ENCODE assay signal across 23 cellular contexts in the genomic region with DNA sequence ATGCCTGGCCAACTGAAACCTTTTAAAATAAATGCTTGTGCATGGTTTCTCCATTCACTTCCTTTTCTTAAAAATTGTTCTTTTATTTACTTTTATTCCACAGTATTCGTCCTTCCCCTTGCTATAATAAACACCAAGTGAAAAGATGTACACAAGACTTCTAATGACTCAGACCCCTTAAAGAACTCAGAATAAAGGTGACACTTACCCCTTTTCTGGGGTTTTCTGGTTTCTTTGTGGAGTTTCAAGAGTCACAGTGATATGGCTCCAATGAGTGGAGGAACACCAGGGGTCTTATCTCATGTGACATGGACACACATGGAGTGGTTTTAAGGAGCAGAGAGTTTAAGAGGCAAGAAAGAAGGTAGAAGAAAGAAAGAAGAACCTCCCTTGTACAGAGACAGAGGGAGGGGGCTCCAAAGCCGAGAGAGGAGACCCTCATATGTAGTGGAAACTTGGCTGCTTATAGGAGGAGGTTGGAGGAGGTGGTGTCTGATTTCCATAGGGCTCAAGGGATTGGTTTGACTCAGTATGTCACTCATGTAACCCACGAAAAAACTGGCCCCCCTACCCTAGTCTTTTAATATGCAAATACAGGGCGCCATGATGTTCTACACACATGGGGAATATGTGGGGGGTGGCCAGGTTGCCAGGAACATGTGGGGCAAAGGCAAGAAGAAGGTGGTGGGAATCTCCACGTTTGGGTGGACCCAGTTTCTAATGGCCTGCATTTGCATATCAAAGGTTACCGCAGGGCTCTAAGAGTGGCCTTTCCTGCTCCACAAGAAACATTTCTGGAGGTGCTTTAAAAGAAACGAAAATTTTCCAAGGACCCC.
"Had no signal": no experiment of that assay in that cellular context is flagged by ENCODE, and none has a peak within 500 bp of the region (broad histone marks: within the 10 kb centered on the region; RNA-seq: fewer than 3 reads in every experiment).

No MANE protein-coding gene starts in this region.

- H3K27me3 Mint-ChIP-seq: activated CD8-positive, alpha-beta memory T cell treated with anti-CD3 and anti-CD28 coated beads, Interleukin-2, amount 10 ng/mL, durations not matched to agents 7 days and 5 days; activated naive CD4-positive, alpha-beta T cell treated with anti-CD3 and anti-CD28 coated beads, Interleukin-2, amount 10 ng/mL, durations not matched to agents 7 days and 5 days had no signal

- H3K4me3 Mint-ChIP-seq: activated CD8-positive, alpha-beta memory T cell treated with anti-CD3 and anti-CD28 coated beads, Interleukin-2, amount 10 ng/mL, durations not matched to agents 7 days and 5 days; activated naive CD4-positive, alpha-beta T cell treated with anti-CD3 and anti-CD28 coated beads, Interleukin-2, amount 10 ng/mL, durations not matched to agents 7 days and 5 days; immature natural killer cell had no signal

- H3K27ac Mint-ChIP-seq: activated CD8-positive, alpha-beta memory T cell treated with anti-CD3 and anti-CD28 coated beads, Interleukin-2, amount 10 ng/mL, durations not matched to agents 7 days and 5 days; activated naive CD4-positive, alpha-beta T cell treated with anti-CD3 and anti-CD28 coated beads, Interleukin-2, amount 10 ng/mL, durations not matched to agents 7 days and 5 days had no signal

- H3K27ac ChIP-seq: left ventricle myocardium inferior, spleen, suprapubic skin, transverse colon, uterus, VCaP had no signal

- H3K27me3 ChIP-seq: spleen, suprapubic skin, transverse colon, uterus had no signal

- H3K9me3 Mint-ChIP-seq: immature natural killer cell had no signal

- H3K4me1 Mint-ChIP-seq: immature natural killer cell had no signal

- H3K9me3 ChIP-seq: left ventricle myocardium inferior, spleen, suprapubic skin, transverse colon, uterus had no signal

- FAIRE-seq: bronchial epithelial cell, frontal cortex had no signal

- H3K4me1 ChIP-seq: left ventricle myocardium inferior, suprapubic skin, transverse colon, uterus had no signal

- ATAC-seq: activated CD8-positive, alpha-beta memory T cell treated with anti-CD3 and anti-CD28 coated beads, Interleukin-2, amount 10 ng/mL, durations not matched to agents 7 days and 5 days had no signal

- H3K36me3 ChIP-seq: left ventricle myocardium inferior, spleen, suprapubic skin, transverse colon, uterus had no signal

- H3K4me3 ChIP-seq: left ventricle myocardium inferior, spleen, suprapubic skin, transverse colon, uterus had no signal

- DNase-seq: activated CD4-positive, alpha-beta T cell treated with anti-CD3 and anti-CD28 coated beads, Interleukin-2, amount 50 U/mL, for 48 hours; activated CD8-positive, alpha-beta memory T cell treated with anti-CD3 and anti-CD28 coated beads, Interleukin-2, amount 10 ng/mL, durations not matched to agents 7 days and 5 days; activated naive CD4-positive, alpha-beta T cell treated with anti-CD3 and anti-CD28 coated beads, Interleukin-2, amount 10 ng/mL, durations not matched to agents 7 days and 5 days; cerebellar nuclear complex; cortex of kidney; head of caudate nucleus; immature natural killer cell; kidney glomerular epithelial cell; left ventricle myocardium inferior; mammary epithelial cell; occipital lobe; posterior cingulate gyrus; retina; spleen; stimulated activated CD8-positive, alpha-beta memory T cell treated with anti-CD3 and anti-CD28 coated beads, Interleukin-4, amount 100 ng/mL, for 48 hours; stimulated activated naive CD4-positive, alpha-beta T cell; T-helper 2 cell; transverse colon; uterus had no signal
